ENCODE assay signal across 15 cellular contexts in the genomic region with DNA sequence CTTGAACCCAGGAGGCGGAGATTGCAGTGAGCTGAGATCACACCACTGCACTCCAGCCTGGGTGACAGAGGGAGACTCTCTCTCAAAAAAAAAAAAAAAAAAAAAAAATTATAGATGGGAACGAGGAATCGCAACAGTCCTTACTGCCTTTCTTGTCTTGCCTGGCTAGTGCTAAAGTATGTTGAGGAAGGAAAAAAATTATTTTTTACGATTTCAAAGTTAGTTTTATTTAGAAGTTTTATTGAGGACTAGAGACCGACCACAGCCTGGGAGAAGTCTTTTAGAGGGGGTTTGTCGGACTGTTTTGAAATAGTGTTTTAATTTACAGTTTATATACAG. TPM values are rescaled to one million over a fixed set of nuclear protein-coding genes. Genes with fewer than 3 reads are reported as not detected.
DNase-seq lines count a peak whose midpoint lies in the region; ATAC-seq and TF ChIP-seq lines count a peak whose summit lies in the region.
"Had no signal": no experiment of that assay in that cellular context is flagged by ENCODE, and none has a peak within 500 bp of the region (broad histone marks: within the 10 kb centered on the region; RNA-seq: fewer than 3 reads in every experiment).

No MANE protein-coding gene starts in this region.

- H3K4me2 ChIP-seq in GM23248 (ENCODE audit: unreplicated experiment): peak overlapping the region; percentile 24

- H3K27me3 ChIP-seq in GM23248 (replicated peaks; ENCODE audit: insufficient read depth) (no peaks in the 10 kb centered on the region), Peyer's patch (no peaks in the 10 kb centered on the region), esophagus squamous epithelium (peaks cover 0 to 13% (median 0%) of the 10 kb centered on the region in 4 donors), skeletal muscle tissue (ENCODE audit: control insufficient read depth in 3 of 3, insufficient read depth in 3 of 3, low read length in 3 of 3) (no peaks in the 10 kb centered on the region)
- H3K27me3 ChIP-seq: ovary, tibial nerve had no signal

- in situ Hi-C loops in GM23248 (cut with MboI): no loop called here

- H3K27ac ChIP-seq in GM23248: peak overlapping the region; percentile 69
- peak overlapping the region; percentile 31 to 87 (median 58) for H3K27ac ChIP-seq in Peyer's patch
- peak overlapping the region in 3 of 4 donors; percentile 38 to 68 (median 59) for H3K27ac ChIP-seq in esophagus squamous epithelium
- H3K27ac ChIP-seq in skeletal muscle tissue (ENCODE audit: low read depth, low read length): peak overlapping the region; percentile 77
- H3K27ac ChIP-seq: ovary had no signal

- no peak for TF ChIP-seq CTCF in Peyer's patch (IDR thresholded peaks at IDR 0.05)
- no peak for TF ChIP-seq CTCF in esophagus squamous epithelium (IDR thresholded peaks at IDR 0.05)

- H3K4me1 ChIP-seq in GM23248 (ENCODE audit: insufficient read depth) (peaks cover 20% of the 10 kb centered on the region), Peyer's patch (peaks cover 0 to 18% (median 2%) of the 10 kb centered on the region in 4 donors), esophagus squamous epithelium (peaks cover 0 to 22% (median 4%) of the 10 kb centered on the region in 3 donors), skeletal muscle tissue (ENCODE audit: control insufficient read depth in 3 of 3, insufficient read depth in 3 of 3, low read length in 3 of 3) (peaks cover 0 to 11% (median 0%) of the 10 kb centered on the region in 3 donors)

- no peak overlapping the region for H3K4me3 ChIP-seq in GM23248
- H3K4me3 ChIP-seq in Peyer's patch: no peak overlapping the region
- H3K4me3 ChIP-seq in esophagus squamous epithelium: no peak overlapping the region
- no peak overlapping the region for H3K4me3 ChIP-seq in skeletal muscle tissue (ENCODE audit: low read length in 3 of 3)
- H3K4me3 ChIP-seq: dorsolateral prefrontal cortex, ovary had no signal

- H3K9me3 ChIP-seq in GM23248 (ENCODE audit: low read depth) (no peaks in the 10 kb centered on the region), Peyer's patch (no peaks in the 10 kb centered on the region), esophagus squamous epithelium (no peaks in the 10 kb centered on the region), skeletal muscle tissue (ENCODE audit: control insufficient read depth in 3 of 3, low read length in 3 of 3) (no peaks in the 10 kb centered on the region)
- H3K9me3 ChIP-seq: ovary, tibial nerve had no signal

- ATAC-seq in HG03521 (IDR thresholded peaks at IDR 0.05; ENCODE audit: unreplicated experiment): no peak

- TF ChIP-seq POLR2A in Peyer's patch (IDR thresholded peaks at IDR 0.05): no peak
- no peak for TF ChIP-seq POLR2A in esophagus squamous epithelium (IDR thresholded peaks at IDR 0.05)

- peaks cover 23% of the 10 kb centered on the region for H3F3A ChIP-seq in GM23248 (ENCODE audit: insufficient read depth)

- WGBS in GM23248 (ENCODE audit: low coverage in 1 of 2, low lambda C conversion rate in 2 of 2, missing lambda C conversion rate in 2 of 2), 2 experiments: 57 to 63% methylated on average over 6 of the region's 6 CpGs
- 74 to 78% methylated on average over 6 of the region's 6 CpGs for WGBS in esophagus squamous epithelium, 2 donors

- no peaks in the 10 kb centered on the region for H4K20me1 ChIP-seq in GM23248 (ENCODE audit: insufficient read depth)

- H3K9ac ChIP-seq in GM23248 (peak overlapping the region; percentile 22), skeletal muscle tissue (ENCODE audit: low read depth in 1 of 3, low read length in 3 of 3) (no peak overlapping the region)

- DNase-seq in GM23248 (no peak), Peyer's patch (no peak), esophagus squamous epithelium (lab: John Stamatoyannopoulos, UW) (no peak), islet precursor cell (no peak), retina (no peak), DMS153 treated with DMSO at 0.1 percent for 48 hours (lab: John Stamatoyannopoulos, UW; ENCODE audit: unreplicated experiment) (no peak)
- DNase-seq: CD4-positive, CD25-positive, alpha-beta regulatory T cell; Karpas-422; NCI-H146; NCI-H510A had no signal

- H3K36me3 ChIP-seq in GM23248 (ENCODE audit: low read depth) (no peaks in the 10 kb centered on the region), Peyer's patch (no peaks in the 10 kb centered on the region), esophagus squamous epithelium (no peaks in the 10 kb centered on the region), skeletal muscle tissue (ENCODE audit: control insufficient read depth in 3 of 3, insufficient read depth in 3 of 3, low read length in 3 of 3) (no peaks in the 10 kb centered on the region)
- H3K36me3 ChIP-seq: ovary, tibial nerve had no signal

- no peaks in the 10 kb centered on the region for H3K79me2 ChIP-seq in GM23248 (ENCODE audit: insufficient read depth)

- intact Hi-C loops in esophagus squamous epithelium (cut with DNase I): no loop called here

- peak overlapping the region; percentile 49 for H2AFZ ChIP-seq in GM23248

- no peaks in the 10 kb centered on the region for H3K9me2 ChIP-seq in GM23248 (ENCODE audit: insufficient read depth)

RNA-seq across cellular contexts. Expression of a gene that starts 15.8 kb away (rescaled TPM):
- total RNA-seq in GM23248 (2014; rRNA removed; shearing (Covaris generic)): not detected in 2 replicates
- polyA plus RNA-seq in GM23248 (2016; fragmentation: Nextera tagmentation; extraction: Ambion mirVana): 0.18 and 0.64 TPM in 2 replicates
- total RNA-seq in Peyer's patch: under 1 TPM in 2 of 4 donors, not detected in 2; under 0.01 to 0.67 TPM
- total RNA-seq in esophagus squamous epithelium: under 1 TPM in 2 of 4 donors, not detected in 2; 0.19 to 0.31 TPM
- under 0.01 TPM for total RNA-seq in skeletal muscle tissue
